15 cellular contexts compared by ENCODE assay signal in the genomic region with DNA sequence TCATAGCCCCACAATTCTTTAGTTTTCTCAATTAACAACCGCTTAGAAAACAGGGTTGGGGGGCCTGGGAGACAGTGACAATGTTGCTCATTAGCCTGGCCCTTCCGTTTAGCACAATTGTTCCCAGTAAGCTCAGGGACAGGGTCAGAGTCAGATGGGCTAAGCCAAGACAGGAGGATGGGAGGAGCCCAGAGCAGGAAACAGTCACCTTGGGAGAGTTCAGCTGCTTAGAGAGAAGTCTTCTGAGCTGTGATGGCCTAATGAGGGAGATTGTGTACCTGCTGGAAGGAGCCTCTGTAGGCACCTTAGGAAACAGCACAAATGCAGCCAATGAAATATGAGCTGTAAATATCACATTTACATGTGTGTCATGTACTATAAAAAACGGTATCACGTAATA. TPM values are rescaled to one million over a fixed set of nuclear protein-coding genes. Genes with fewer than 3 reads are reported as not detected.
DNase-seq lines count a peak whose midpoint lies in the region; ATAC-seq, FAIRE-seq and TF ChIP-seq lines count a peak whose summit lies in the region.
"Had no signal": no experiment of that assay in that cellular context is flagged by ENCODE, and none has a peak within 500 bp of the region (broad histone marks: within the 10 kb centered on the region; RNA-seq: fewer than 3 reads in every experiment).

No MANE protein-coding gene starts in this region.

- H3K4me3 Mint-ChIP-seq in activated naive CD4-positive, alpha-beta T cell treated with anti-CD3 and anti-CD28 coated beads, Interleukin-2, amount 10 ng/mL, durations not matched to agents 7 days and 5 days: peak overlapping the region; percentile 71
- peak overlapping the region; percentile 67 for H3K4me3 Mint-ChIP-seq in activated naive CD8-positive, alpha-beta T cell

- no peak for DNase-seq in activated naive CD4-positive, alpha-beta T cell treated with anti-CD3 and anti-CD28 coated beads, Interleukin-2, amount 10 ng/mL, durations not matched to agents 7 days and 5 days
- no peak for DNase-seq in activated naive CD4-positive, alpha-beta T cell treated with anti-CD3 and anti-CD28 coated beads, Interleukin-2, amount 50 U/mL, for 16 hours
- DNase-seq in iPS-NIHi7 (ENCODE audit: extremely low spot score) (peak; percentile 45), substantia nigra (lab: John Stamatoyannopoulos, UW) (no peak), GM12891 (ENCODE audit: insufficient read length, low spot score) (no peak)
- DNase-seq in activated CD4-positive, CD25-positive, alpha-beta regulatory T cell (lab: John Stamatoyannopoulos, UW): no peak
- DNase-seq: activated CD8-positive, alpha-beta memory T cell treated with anti-CD3 and anti-CD28 coated beads, Interleukin-2, amount 50 U/mL, for 48 hours; GOT3; NCI-H1092; occipital lobe; stimulated activated CD4-positive, alpha-beta T cell treated with anti-CD3 and anti-CD28 coated beads, Interleukin-12 subunit alpha, Interleukin-12 subunit beta, amount 100 ng/mL, for 4 hours had no signal

- TF ChIP-seq POLR2A in GM12891 (IDR thresholded peaks at IDR 0.05; ENCODE audit: low read depth, low read length): no peak

- ATAC-seq in GM21423 (IDR thresholded peaks at IDR 0.05; ENCODE audit: unreplicated experiment): no peak

- no peaks in the 10 kb centered on the region for H3K36me3 Mint-ChIP-seq in activated naive CD4-positive, alpha-beta T cell treated with anti-CD3 and anti-CD28 coated beads, Interleukin-2, amount 10 ng/mL, durations not matched to agents 7 days and 5 days
- H3K36me3 Mint-ChIP-seq in activated naive CD8-positive, alpha-beta T cell: no peaks in the 10 kb centered on the region

- H3K27me3 Mint-ChIP-seq in activated naive CD4-positive, alpha-beta T cell treated with anti-CD3 and anti-CD28 coated beads, Interleukin-2, amount 10 ng/mL, durations not matched to agents 7 days and 5 days: peaks cover 56% of the 10 kb centered on the region
- no peaks in the 10 kb centered on the region for H3K27me3 Mint-ChIP-seq in activated naive CD8-positive, alpha-beta T cell

- H3K4me1 Mint-ChIP-seq in activated naive CD4-positive, alpha-beta T cell treated with anti-CD3 and anti-CD28 coated beads, Interleukin-2, amount 10 ng/mL, durations not matched to agents 7 days and 5 days: peaks cover 25% of the 10 kb centered on the region
- H3K4me1 Mint-ChIP-seq in activated naive CD8-positive, alpha-beta T cell (ENCODE audit: low read depth): peaks cover 7% of the 10 kb centered on the region

- H3K27ac Mint-ChIP-seq in activated naive CD4-positive, alpha-beta T cell treated with anti-CD3 and anti-CD28 coated beads, Interleukin-2, amount 10 ng/mL, durations not matched to agents 7 days and 5 days: no peak overlapping the region
- no peak overlapping the region for H3K27ac Mint-ChIP-seq in activated naive CD8-positive, alpha-beta T cell

- no peak for FAIRE-seq in GM12891 (lab: Jason Lieb, UNC)

- H3K27ac ChIP-seq in substantia nigra (ENCODE audit: low read depth, low read length, poor library complexity, severe bottlenecking): peak overlapping the region; percentile 64

- H3K9me3 Mint-ChIP-seq in activated naive CD4-positive, alpha-beta T cell treated with anti-CD3 and anti-CD28 coated beads, Interleukin-2, amount 10 ng/mL, durations not matched to agents 7 days and 5 days: peaks cover under 1% of the 10 kb centered on the region
- no peaks in the 10 kb centered on the region for H3K9me3 Mint-ChIP-seq in activated naive CD8-positive, alpha-beta T cell (ENCODE audit: low read depth)

- CTCF ChIA-PET in activated naive CD4-positive, alpha-beta T cell treated with anti-CD3 and anti-CD28 coated beads, Interleukin-2, amount 10 ng/mL, durations not matched to agents 7 days and 5 days (lab: Charles Lee): no interaction called here

TF ChIP-seq in GM12891, 5 proteins besides CTCF, POLR2A, EP300 and RAD21:
- no peak for TF ChIP-seq SPI1 (IDR thresholded peaks at IDR 0.05; ENCODE audit: low read depth, low read length)

RNA-seq across cellular contexts. Expression of a gene that starts 35.9 kb away (rescaled TPM):
- polyA plus RNA-seq in GM12891 (2012; ENCODE audit: low read depth, missing spikeins): not detected
- polyA plus RNA-seq: fibroblast of lung, SK-N-SH had no signal
